In genomic region chr7:112205348-112206237, GRCh38 we compare ENCODE assay signal across 8 cellular contexts. TPM values are rescaled to one million over a fixed set of nuclear protein-coding genes. Genes with fewer than 3 reads are reported as not detected.
DNase-seq lines count a peak whose midpoint lies in the region; ATAC-seq and TF ChIP-seq lines count a peak whose summit lies in the region.

No MANE protein-coding gene starts in this region.

- POLR2A ChIA-PET in CD8-positive, alpha-beta T cell (lab: Charles Lee): interaction anchor here (3.3 kb wide), 1 partner anchor 245 kb away, joined by 30 read pairs; the partner anchor contains the start of gene IFRD1

- peaks cover 40% of the 10 kb centered on the region for H3K4me1 Mint-ChIP-seq in CD8-positive, alpha-beta T cell (ENCODE audit: low read depth)

- peak overlapping the region; percentile 34 for H3K27ac ChIP-seq in CD8-positive, alpha-beta T cell (ENCODE audit: low read depth, low read length)
- H3K27ac ChIP-seq in SJCRH30: peak overlapping the region; percentile 31

- peaks cover 4% of the 10 kb centered on the region for H3K27me3 ChIP-seq in CD8-positive, alpha-beta T cell (ENCODE audit: insufficient read depth, low read length)
- no peaks in the 10 kb centered on the region for H3K27me3 ChIP-seq in SJCRH30

- ATAC-seq in CD8-positive, alpha-beta T cell: peak; percentile 8
- peak; percentile 3 for ATAC-seq in GM19372 (IDR thresholded peaks at IDR 0.05; ENCODE audit: low read depth, unreplicated experiment)
- peak; percentile 0 for ATAC-seq in HG03457 (IDR thresholded peaks at IDR 0.05; ENCODE audit: unreplicated experiment)
- peak; percentile 65 for ATAC-seq in left ventricle myocardium superior

- no peak for TF ChIP-seq CTCF in CD8-positive, alpha-beta T cell (IDR thresholded peaks at IDR 0.05)

- peaks cover 10% of the 10 kb centered on the region for H3K36me3 Mint-ChIP-seq in CD8-positive, alpha-beta T cell

- CTCF ChIA-PET in CD8-positive, alpha-beta T cell (lab: Charles Lee): no interaction called here

- intact Hi-C loops in CD8-positive, alpha-beta T cell (cut with DNase I, micrococcal nuclease): loop anchor here (1.0 to 5.0 kb wide), 11 partner anchors 185 to 913 kb away; partner anchors contain the start of genes IFRD1 (in 2 of the 2), IMMP2L (in 2 of the 2), SMIM30 (in 2 of the 2) and TMEM168 (in 1 of the 2)
- intact Hi-C loops in left ventricle myocardium superior (cut with micrococcal nuclease): no loop called here

- H3K9me3 ChIP-seq in CD8-positive, alpha-beta T cell (ENCODE audit: low read length): no peaks in the 10 kb centered on the region
- no peaks in the 10 kb centered on the region for H3K9me3 ChIP-seq in SJCRH30 (replicated peaks)

- DNase-seq in CD8-positive, alpha-beta T cell: peak in 6 of 7 experiments; percentile 7 to 65 (median 36)
- DNase-seq in SJCRH30 (peak; percentile 67 to 70), amygdala (lab: John Stamatoyannopoulos, UW) (peak in 45 of 56 donors; percentile 19 to 77 (median 60)), left ventricle myocardium superior (peak; percentile 82), pons (ENCODE audit: low spot score) (peak; percentile 67), NOMO-1 treated with DMSO at 0.1 percent for 48 hours (lab: John Stamatoyannopoulos, UW; ENCODE audit: unreplicated experiment) (no peak)

- H3K4me3 Mint-ChIP-seq in CD8-positive, alpha-beta T cell: peak overlapping the region; percentile 97

- H3K4me3 ChIP-seq in CD8-positive, alpha-beta T cell (ENCODE audit: low read depth, low read length): peak overlapping the region; percentile 89
- peak overlapping the region; percentile 83 for H3K4me3 ChIP-seq in SJCRH30

- no peaks in the 10 kb centered on the region for H3K36me3 ChIP-seq in CD8-positive, alpha-beta T cell (ENCODE audit: insufficient read depth, low read length)
- no peaks in the 10 kb centered on the region for H3K36me3 ChIP-seq in SJCRH30

- H3K9me3 Mint-ChIP-seq in CD8-positive, alpha-beta T cell: no peaks in the 10 kb centered on the region

- peaks cover 34% of the 10 kb centered on the region for H3K27me3 Mint-ChIP-seq in CD8-positive, alpha-beta T cell (ENCODE audit: low read depth)

- H3K4me1 ChIP-seq in CD8-positive, alpha-beta T cell (ENCODE audit: insufficient read depth, low read length): peaks cover 28% of the 10 kb centered on the region
- H3K4me1 ChIP-seq in SJCRH30: no peaks in the 10 kb centered on the region

- H3K27ac Mint-ChIP-seq in CD8-positive, alpha-beta T cell: no peak overlapping the region

RNA-seq across cellular contexts. Expression of gene DOCK4, which starts 0.6 kb away (rescaled TPM):
- under 1 TPM; 0.16 to 0.17 TPM for total RNA-seq in CD8-positive, alpha-beta T cell
- total RNA-seq in SJCRH30 (2014; rRNA removed; shearing (Covaris generic)): 8.3 and 11.4 TPM in 2 replicates
- 13.9 TPM for total RNA-seq in left ventricle myocardium superior

RNA-seq across cellular contexts. Expression of gene ZNF277, which starts 0.9 kb away (rescaled TPM):
- 10 to 100 TPM; 19.6 to 22.5 TPM for total RNA-seq in CD8-positive, alpha-beta T cell
- 29.0 and 29.7 TPM in 2 replicates for total RNA-seq in SJCRH30 (2014; rRNA removed; shearing (Covaris generic))
- 17.0 TPM for total RNA-seq in left ventricle myocardium superior

Comparison
In these comparisons a context has a peak if more than half of its experiments do, and no peak if none do; other contexts are left out.
1. ATAC-seq: peak in every context shown above with its lines; median percentile 65 in left ventricle myocardium superior; 8 in CD8-positive, alpha-beta T cell; 3 in GM19372; 0 in HG03457.